32 cellular contexts compared by ENCODE assay signal in genomic region chr12:116442304-116442703, GRCh38.
"Had no signal": no experiment of that assay in that cellular context is flagged by ENCODE, and none has a peak within 500 bp of the region (broad histone marks: within the 10 kb centered on the region; RNA-seq: fewer than 3 reads in every experiment).

No MANE protein-coding gene starts in this region.

- DNase-seq: activated CD4-positive, alpha-beta memory T cell treated with anti-CD3 and anti-CD28 coated beads for 36 hours; activated CD4-positive, alpha-beta T cell treated with anti-CD3 and anti-CD28 coated beads for 36 hours; activated CD4-positive, alpha-beta T cell treated with anti-CD3 and anti-CD28 coated beads, Interleukin-2, amount 10 ng/mL, durations not matched to agents 24 days and 14 days; activated CD4-positive, CD25-positive, alpha-beta regulatory T cell; activated CD4-positive, CD25-positive, alpha-beta regulatory T cell treated with anti-CD3 and anti-CD28 coated beads, Interleukin-2, amount 50 U/mL, for 72 hours; activated CD8-positive, alpha-beta memory T cell treated with anti-CD3 and anti-CD28 coated beads, Interleukin-2, amount 10 ng/mL, durations not matched to agents 7 days and 5 days; activated CD8-positive, alpha-beta memory T cell treated with anti-CD3 and anti-CD28 coated beads, Interleukin-2, amount 50 U/mL, for 4 hours; activated CD8-positive, alpha-beta T cell treated with anti-CD3 and anti-CD28 coated beads, Interleukin-2, amount 10 ng/mL, durations not matched to agents 7 days and 5 days; activated effector memory CD4-positive, alpha-beta T cell treated with anti-CD3 and anti-CD28 coated beads, Interleukin-2, amount 50 U/mL, for 16 hours; activated naive CD4-positive, alpha-beta T cell treated with anti-CD3 and anti-CD28 coated beads for 36 hours; activated naive CD8-positive, alpha-beta T cell treated with anti-CD3 and anti-CD28 coated beads for 36 hours; activated naive CD8-positive, alpha-beta T cell treated with anti-CD3 and anti-CD28 coated beads, Interleukin-2, amount 50 U/mL, for 24 hours; activated T-cell treated with anti-CD3 and anti-CD28 coated beads, Interleukin-2, amount 50 U/mL, for 1 hour; activated T-cell treated with anti-CD3 and anti-CD28 coated beads, Interleukin-2, amount 50 U/mL, for 48 hours; adrenal gland; amygdala; aorta; caudate nucleus; cortex of kidney; dermis blood vessel endothelial cell; effector CD4-positive, alpha-beta T cell; effector memory CD8-positive, alpha-beta T cell; erythroblast; gastrocnemius medialis; glutamatergic neuron; T-helper 17 cell; T1000; WERI-Rb-1 had no signal

- H3K4me1 ChIP-seq: adrenal gland, body of pancreas, esophagus muscularis mucosa, gastrocnemius medialis, heart left ventricle had no signal

- ATAC-seq: activated CD4-positive, alpha-beta T cell treated with anti-CD3 and anti-CD28 coated beads for 36 hours; activated CD8-positive, alpha-beta memory T cell treated with anti-CD3 and anti-CD28 coated beads, Interleukin-2, amount 10 ng/mL, durations not matched to agents 7 days and 5 days; activated CD8-positive, alpha-beta T cell treated with anti-CD3 and anti-CD28 coated beads, Interleukin-2, amount 10 ng/mL, durations not matched to agents 7 days and 5 days; activated naive CD8-positive, alpha-beta T cell treated with anti-CD3 and anti-CD28 coated beads, Interleukin-2, amount 50 U/mL, for 24 hours; body of pancreas; effector memory CD8-positive, alpha-beta T cell; gastrocnemius medialis; heart left ventricle; T-helper 17 cell had no signal

- H3K36me3 ChIP-seq: adrenal gland, esophagus muscularis mucosa, gastrocnemius medialis, heart left ventricle, WERI-Rb-1 had no signal

- H3K27me3 ChIP-seq: adrenal gland, body of pancreas, esophagus muscularis mucosa, foreskin keratinocyte, gastrocnemius medialis, heart left ventricle had no signal

- H3K4me3 ChIP-seq: adrenal gland, body of pancreas, esophagus muscularis mucosa, gastrocnemius medialis, heart left ventricle had no signal

- H3K27ac ChIP-seq: adrenal gland, body of pancreas, esophagus muscularis mucosa, gastrocnemius medialis, heart left ventricle, WERI-Rb-1 had no signal

- H3K9me3 ChIP-seq: adrenal gland, body of pancreas, esophagus muscularis mucosa, gastrocnemius medialis, heart left ventricle had no signal
